In the genomic region with DNA sequence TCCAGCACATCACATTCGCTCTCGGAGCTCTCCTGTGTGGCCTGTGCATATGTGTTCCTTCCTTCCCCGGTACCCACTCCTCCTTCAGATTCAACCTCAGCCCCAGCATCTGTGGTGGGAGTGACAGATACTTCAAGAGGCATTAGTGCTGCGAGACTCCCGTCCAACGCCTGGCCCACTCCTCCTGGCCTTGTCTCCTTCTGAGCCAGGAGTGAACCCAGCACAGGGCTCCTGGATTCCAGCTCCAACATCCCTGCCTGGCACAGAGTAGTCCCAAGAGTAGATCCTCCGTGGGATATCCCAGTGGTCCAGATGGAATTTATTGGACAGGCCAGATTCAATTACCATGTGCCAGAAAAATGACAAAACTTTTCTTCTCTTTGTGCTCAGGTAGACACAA, we compare ENCODE assay signal across 11 cellular contexts. TPM values are rescaled to one million over a fixed set of nuclear protein-coding genes. Genes with fewer than 3 reads are reported as not detected.
DNase-seq lines count a peak whose midpoint lies in the region; ATAC-seq and TF ChIP-seq lines count a peak whose summit lies in the region.
"Had no signal": no experiment of that assay in that cellular context is flagged by ENCODE, and none has a peak within 500 bp of the region (broad histone marks: within the 10 kb centered on the region; RNA-seq: fewer than 3 reads in every experiment).

No MANE protein-coding gene starts in this region.

- no peak for DNase-seq in activated naive CD4-positive, alpha-beta T cell treated with anti-CD3 and anti-CD28 coated beads for 36 hours
- no peak for DNase-seq in activated naive CD4-positive, alpha-beta T cell treated with Interleukin-2 at 50 U/mL for 16 hours
- no peak for DNase-seq in activated naive CD8-positive, alpha-beta T cell treated with anti-CD3 and anti-CD28 coated beads for 36 hours
- no peak for DNase-seq in thoracic aorta (ENCODE audit: low spot score)
- DNase-seq in HEK293T (ENCODE audit: extremely low spot score) = no peak
- DNase-seq: NCI-H2081 treated with DMSO at 0.1 percent for 48 hours had no signal

- peaks cover 62% of the 10 kb centered on the region for H3K4me1 Mint-ChIP-seq in activated naive CD4-positive, alpha-beta T cell treated with anti-CD3 and anti-CD28 coated beads for 36 hours (ENCODE audit: low read depth)
- peaks cover 52% of the 10 kb centered on the region for H3K4me1 Mint-ChIP-seq in activated naive CD8-positive, alpha-beta T cell treated with anti-CD3 and anti-CD28 coated beads for 36 hours

- peaks cover 11% of the 10 kb centered on the region for H3K36me3 Mint-ChIP-seq in activated naive CD4-positive, alpha-beta T cell treated with anti-CD3 and anti-CD28 coated beads for 36 hours (ENCODE audit: low read depth)
- peaks cover 24% of the 10 kb centered on the region for H3K36me3 Mint-ChIP-seq in activated naive CD8-positive, alpha-beta T cell treated with anti-CD3 and anti-CD28 coated beads for 36 hours

- ATAC-seq in thoracic aorta (ENCODE audit: insufficient number of reproducible peaks, low FRiP score, low read depth) (no peak), GM18870 (IDR thresholded peaks at IDR 0.05; ENCODE audit: unreplicated experiment) (no peak), HG03039 (IDR thresholded peaks at IDR 0.05; ENCODE audit: unreplicated experiment) (no peak)
- ATAC-seq: naive thymus-derived CD4-positive, alpha-beta T cell had no signal

- H3K4me3 Mint-ChIP-seq in activated naive CD4-positive, alpha-beta T cell treated with anti-CD3 and anti-CD28 coated beads for 36 hours = no peak overlapping the region
- no peak overlapping the region for H3K4me3 Mint-ChIP-seq in activated naive CD8-positive, alpha-beta T cell treated with anti-CD3 and anti-CD28 coated beads for 36 hours
- H3K4me3 Mint-ChIP-seq: central memory CD8-positive, alpha-beta T cell had no signal

- H3K9me3 Mint-ChIP-seq in activated naive CD4-positive, alpha-beta T cell treated with anti-CD3 and anti-CD28 coated beads for 36 hours = no peaks in the 10 kb centered on the region
- H3K9me3 Mint-ChIP-seq in activated naive CD8-positive, alpha-beta T cell treated with anti-CD3 and anti-CD28 coated beads for 36 hours = peaks cover 6% of the 10 kb centered on the region
- H3K9me3 Mint-ChIP-seq: central memory CD8-positive, alpha-beta T cell; naive thymus-derived CD4-positive, alpha-beta T cell had no signal

- POLR2A ChIA-PET in HEK293T (lab: Yijun Ruan, JAX) = no interaction called here

- H3K27me3 Mint-ChIP-seq in activated naive CD4-positive, alpha-beta T cell treated with anti-CD3 and anti-CD28 coated beads for 36 hours (ENCODE audit: low read depth) = no peaks in the 10 kb centered on the region
- peaks cover 5% of the 10 kb centered on the region for H3K27me3 Mint-ChIP-seq in activated naive CD8-positive, alpha-beta T cell treated with anti-CD3 and anti-CD28 coated beads for 36 hours
- H3K27me3 Mint-ChIP-seq: central memory CD8-positive, alpha-beta T cell had no signal

- no peaks in the 10 kb centered on the region for H3K36me3 ChIP-seq in thoracic aorta

- no peaks in the 10 kb centered on the region for H3K9me3 ChIP-seq in thoracic aorta

- CTCF ChIA-PET in activated naive CD4-positive, alpha-beta T cell treated with anti-CD3 and anti-CD28 coated beads for 36 hours (lab: Charles Lee) = interaction anchor here (1.2 kb wide), 1 partner anchor 9 kb away, joined by 4 read pairs; no protein-coding TSS in a partner anchor
- CTCF ChIA-PET in HEK293T (lab: Yijun Ruan, JAX) = no interaction called here

- intact Hi-C loops in activated naive CD4-positive, alpha-beta T cell treated with anti-CD3 and anti-CD28 coated beads for 36 hours (cut with micrococcal nuclease) = loop anchor here (1.0 to 10.0 kb wide), 12 partner anchors 9 to 1923 kb away; a partner anchor contains a TSS

- H3K27ac Mint-ChIP-seq in activated naive CD4-positive, alpha-beta T cell treated with anti-CD3 and anti-CD28 coated beads for 36 hours = peak overlapping the region; percentile 75
- H3K27ac Mint-ChIP-seq in activated naive CD8-positive, alpha-beta T cell treated with anti-CD3 and anti-CD28 coated beads for 36 hours = peak overlapping the region; percentile 74

- H3K27me3 ChIP-seq in layer of hippocampus (ENCODE audit: control insufficient read depth, insufficient read depth, low read length) (no peaks in the 10 kb centered on the region), thoracic aorta (replicated peaks; ENCODE audit: insufficient read depth) (no peaks in the 10 kb centered on the region)

- H3K4me1 ChIP-seq in thoracic aorta (ENCODE audit: control insufficient read depth in 1 of 2, low read depth in 2 of 2) = peaks cover 22 to 64% of the 10 kb centered on the region in 2 donors

- no peak for TF ChIP-seq CTCF in thoracic aorta (IDR thresholded peaks at IDR 0.05)

- H3K4me3 ChIP-seq in thoracic aorta = peak overlapping the region; percentile 34

- H3K27ac ChIP-seq in layer of hippocampus (ENCODE audit: low read depth, low read length) (peak overlapping the region; percentile 87), thoracic aorta (peak overlapping the region; percentile 89 to 90)

TF ChIP-seq in HEK293T, 16 proteins besides CTCF, POLR2A, EP300 and RAD21:
- TF ChIP-seq SUZ12 (IDR thresholded peaks at IDR 0.05) = no peak
- no peak for TF ChIP-seq NFRKB (IDR thresholded peaks at IDR 0.05)
- no peak for TF ChIP-seq L3MBTL2 (conservative IDR thresholded peaks at IDR 0.05)
- TF ChIP-seq FOXA1 (IDR thresholded peaks at IDR 0.05) = no peak
- no peak for TF ChIP-seq ELF4 (IDR thresholded peaks at IDR 0.05)

RNA-seq across cellular contexts. Expression of a gene that starts 55.9 kb away (rescaled TPM):
- total RNA-seq in activated naive CD4-positive, alpha-beta T cell treated with anti-CD3 and anti-CD28 coated beads for 36 hours = 10 to 100 TPM; 26.1 to 30.8 TPM
- 10 to 100 TPM; 47.5 to 50.6 TPM for total RNA-seq in activated naive CD8-positive, alpha-beta T cell treated with anti-CD3 and anti-CD28 coated beads for 36 hours
- 10 to 100 TPM; 36.8 to 47.6 TPM for total RNA-seq in thoracic aorta
